ENCODE assay signal across 1 cellular context in the genomic region with DNA sequence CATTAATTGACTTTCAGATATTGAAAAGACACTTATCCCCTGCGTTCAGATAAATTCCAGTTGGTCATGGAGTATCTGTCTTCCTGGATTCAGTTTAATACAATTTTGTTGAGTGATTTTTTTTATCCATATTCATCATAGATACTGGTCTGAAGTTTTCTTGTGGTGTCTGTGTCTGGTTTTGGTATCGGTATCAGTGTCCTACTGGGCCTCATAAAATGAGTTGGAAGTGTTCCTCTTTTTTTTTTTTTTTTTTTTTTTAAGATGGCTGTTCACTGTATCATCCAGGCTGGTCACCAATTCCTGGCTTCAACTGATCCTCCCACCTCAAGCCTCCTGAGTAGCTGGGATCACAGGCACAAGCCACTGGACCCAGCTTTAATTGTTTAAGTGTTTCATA.
TF ChIP-seq lines count a peak whose summit lies in the region.

No MANE protein-coding gene starts in this region.

TF ChIP-seq in HCT116, 20 proteins besides CTCF, POLR2A, EP300 and RAD21 (continued from another document):
- TF ChIP-seq, protein P1, sequence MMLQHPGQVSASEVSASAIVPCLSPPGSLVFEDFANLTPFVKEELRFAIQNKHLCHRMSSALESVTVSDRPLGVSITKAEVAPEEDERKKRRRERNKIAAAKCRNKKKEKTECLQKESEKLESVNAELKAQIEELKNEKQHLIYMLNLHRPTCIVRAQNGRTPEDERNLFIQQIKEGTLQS (IDR thresholded peaks at IDR 0.05) = no peak
- no peak for TF ChIP-seq FOSL1 (IDR thresholded peaks at IDR 0.05; ENCODE audit: low read depth)
- TF ChIP-seq ZNF274 (IDR thresholded peaks at IDR 0.05; ENCODE audit: low read depth, low read length) = no peak
- no peak for TF ChIP-seq SP1 (IDR thresholded peaks at IDR 0.05; ENCODE audit: low read depth)
- no peak for TF ChIP-seq CBX3 (IDR thresholded peaks at IDR 0.05; ENCODE audit: low read depth)
- TF ChIP-seq, protein P2, sequence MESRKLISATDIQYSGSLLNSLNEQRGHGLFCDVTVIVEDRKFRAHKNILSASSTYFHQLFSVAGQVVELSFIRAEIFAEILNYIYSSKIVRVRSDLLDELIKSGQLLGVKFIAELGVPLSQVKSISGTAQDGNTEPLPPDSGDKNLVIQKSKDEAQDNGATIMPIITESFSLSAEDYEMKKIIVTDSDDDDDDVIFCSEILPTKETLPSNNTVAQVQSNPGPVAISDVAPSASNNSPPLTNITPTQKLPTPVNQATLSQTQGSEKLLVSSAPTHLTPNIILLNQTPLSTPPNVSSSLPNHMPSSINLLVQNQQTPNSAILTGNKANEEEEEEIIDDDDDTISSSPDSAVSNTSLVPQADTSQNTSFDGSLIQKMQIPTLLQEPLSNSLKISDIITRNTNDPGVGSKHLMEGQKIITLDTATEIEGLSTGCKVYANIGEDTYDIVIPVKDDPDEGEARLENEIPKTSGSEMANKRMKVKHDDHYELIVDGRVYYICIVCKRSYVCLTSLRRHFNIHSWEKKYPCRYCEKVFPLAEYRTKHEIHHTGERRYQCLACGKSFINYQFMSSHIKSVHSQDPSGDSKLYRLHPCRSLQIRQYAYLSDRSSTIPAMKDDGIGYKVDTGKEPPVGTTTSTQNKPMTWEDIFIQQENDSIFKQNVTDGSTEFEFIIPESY (IDR thresholded peaks at IDR 0.05; ENCODE audit: extremely low read depth, insufficient replicate concordance, low read length) = no peak
- TF ChIP-seq TCF7L2 (IDR thresholded peaks at IDR 0.05; ENCODE audit: borderline replicate concordance, extremely low read depth, insufficient read depth, insufficient read length) = no peak
